8 cellular contexts compared by ENCODE assay signal in the genomic region with DNA sequence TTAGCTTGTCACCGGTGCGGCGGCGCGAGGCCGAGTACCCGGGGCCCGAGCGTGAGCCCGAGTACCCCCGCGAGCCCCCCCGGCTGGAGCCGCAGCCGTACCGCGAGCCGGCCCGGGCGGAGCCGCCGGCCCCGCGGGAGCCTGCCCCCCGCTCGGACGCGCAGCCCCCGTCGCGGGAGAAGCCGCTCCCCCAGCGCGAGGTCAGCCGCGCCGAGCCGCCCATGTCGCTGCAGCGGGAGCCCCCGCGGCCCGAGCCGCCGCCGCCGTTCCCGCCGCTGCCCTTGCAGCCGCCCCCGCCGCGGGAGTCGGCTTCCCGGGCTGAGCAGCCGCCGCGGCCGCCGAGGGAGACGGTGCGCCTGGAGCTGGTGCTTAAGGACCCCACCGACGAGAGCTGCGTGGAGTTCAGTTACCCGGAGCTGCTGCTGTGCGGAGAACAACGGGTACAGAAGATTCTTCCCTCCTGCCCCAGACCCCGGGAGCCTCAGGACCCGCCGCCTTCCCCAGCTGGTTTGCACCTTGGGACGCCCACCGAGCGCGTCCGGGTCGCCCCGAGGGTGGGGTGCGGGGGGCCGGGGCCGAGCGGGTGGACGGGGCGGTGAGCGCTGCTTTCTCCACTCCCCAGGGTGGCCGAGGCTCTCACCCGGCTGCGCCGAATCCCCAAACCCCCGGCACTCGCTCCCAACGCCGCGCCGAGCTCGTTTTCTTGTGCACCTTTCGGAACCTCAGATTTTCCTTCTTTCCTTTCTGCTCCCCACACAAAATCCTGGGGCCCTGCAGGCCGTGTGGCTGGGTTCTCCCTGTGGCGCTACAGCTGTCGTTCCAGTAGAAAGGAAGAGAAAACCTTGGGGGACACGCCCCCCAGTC. TPM values are rescaled to one million over a fixed set of nuclear protein-coding genes. Genes with fewer than 3 reads are reported as not detected.
DNase-seq lines count a peak whose midpoint lies in the region; ATAC-seq and TF ChIP-seq lines count a peak whose summit lies in the region.

No MANE protein-coding gene starts in this region.

- H3K79me1 ChIP-seq in mesendoderm (ENCODE audit: low read length) = no peaks in the 10 kb centered on the region

- peak overlapping the region; percentile 32 for H3K4me2 ChIP-seq in mesendoderm (ENCODE audit: low read length)

- no peak overlapping the region for H2AK5ac ChIP-seq in mesendoderm (ENCODE audit: low read length)

- H3K4me1 Mint-ChIP-seq in activated CD4-positive, alpha-beta T cell treated with anti-CD3 and anti-CD28 coated beads, Interleukin-2, amount 10 ng/mL, durations not matched to agents 7 days and 5 days = peaks cover 23% of the 10 kb centered on the region

- H3K4me3 Mint-ChIP-seq in activated CD4-positive, alpha-beta T cell treated with anti-CD3 and anti-CD28 coated beads, Interleukin-2, amount 10 ng/mL, durations not matched to agents 7 days and 5 days = peak overlapping the region; percentile 100

- no peak overlapping the region for H2BK5ac ChIP-seq in mesendoderm (ENCODE audit: low read length)

- peak overlapping the region; percentile 100 for H3K56ac ChIP-seq in mesendoderm (ENCODE audit: low read length)

- no peaks in the 10 kb centered on the region for H3K9me3 Mint-ChIP-seq in activated CD4-positive, alpha-beta T cell treated with anti-CD3 and anti-CD28 coated beads, Interleukin-2, amount 10 ng/mL, durations not matched to agents 7 days and 5 days

- no peaks in the 10 kb centered on the region for H3K4me1 ChIP-seq in mesendoderm (ENCODE audit: control insufficient read depth, low read depth, low read length)

- H3K36me3 ChIP-seq in KOPT-K1 (ENCODE audit: insufficient read depth, low read length) (no peaks in the 10 kb centered on the region), mesendoderm (ENCODE audit: control insufficient read depth, insufficient read depth, low read length) (no peaks in the 10 kb centered on the region)

- no peak for TF ChIP-seq CTCF in GM10266 (IDR thresholded peaks at IDR 0.05; ENCODE audit: control insufficient read depth, insufficient read depth, low read depth, missing control alignments)

- POLR2A ChIA-PET in activated CD4-positive, alpha-beta T cell treated with anti-CD3 and anti-CD28 coated beads, Interleukin-2, amount 10 ng/mL, durations not matched to agents 7 days and 5 days (lab: Charles Lee) = no interaction called here

- no CpG with 5 or more reads among the region's 101 CpGs for WGBS in mesendoderm (ENCODE audit: extremely low coverage, insufficient coverage, low lambda C conversion rate)

- CTCF ChIA-PET in activated CD4-positive, alpha-beta T cell treated with anti-CD3 and anti-CD28 coated beads, Interleukin-2, amount 10 ng/mL, durations not matched to agents 7 days and 5 days (lab: Charles Lee) = interaction anchor here (0.8 to 1.8 kb wide), 3 partner anchors 10 to 108 kb away, joined by 3 to 4 read pairs (median 3); no protein-coding TSS in a partner anchor

- no peaks in the 10 kb centered on the region for H3K36me3 Mint-ChIP-seq in activated CD4-positive, alpha-beta T cell treated with anti-CD3 and anti-CD28 coated beads, Interleukin-2, amount 10 ng/mL, durations not matched to agents 7 days and 5 days (ENCODE audit: low read depth)

- H3K79me2 ChIP-seq in mesendoderm (ENCODE audit: control insufficient read depth, insufficient read depth, low read length) = peaks cover 19% of the 10 kb centered on the region

- H3K18ac ChIP-seq in mesendoderm (ENCODE audit: low read length) = peak overlapping the region; percentile 55

- H3K4me3 ChIP-seq in mesendoderm (ENCODE audit: low read length) = peak overlapping the region; percentile 99

- H4K5ac ChIP-seq in mesendoderm (ENCODE audit: low read length) = no peak overlapping the region

- H3K9ac ChIP-seq in mesendoderm (ENCODE audit: low read length) = peak overlapping the region; percentile 99

- no peak overlapping the region for H2BK120ac ChIP-seq in mesendoderm (ENCODE audit: low read depth, low read length)

- no peaks in the 10 kb centered on the region for H3K9me3 ChIP-seq in KOPT-K1 (ENCODE audit: insufficient read depth, low read length, poor library complexity, severe bottlenecking)

- ATAC-seq in GM21737 (IDR thresholded peaks at IDR 0.05; ENCODE audit: unreplicated experiment) = peak; percentile 37
- ATAC-seq in stimulated activated naive CD8-positive, alpha-beta T cell treated with anti-CD3 and anti-CD28 coated beads, Interleukin-15, Interleukin-2, amounts not matched to agents 100 U/mL and 50 U/mL, for 24 hours = peak; percentile 20

- peak overlapping the region; percentile 58 for H3K27ac ChIP-seq in KOPT-K1 (ENCODE audit: low read depth, low read length, poor library complexity, severe bottlenecking)
- peak overlapping the region; percentile 13 for H3K27ac ChIP-seq in mesendoderm (ENCODE audit: low read depth, low read length)

- H2BK15ac ChIP-seq in mesendoderm (replicated peaks; ENCODE audit: low read depth) = no peak overlapping the region

- H3K27me3 Mint-ChIP-seq in activated CD4-positive, alpha-beta T cell treated with anti-CD3 and anti-CD28 coated beads, Interleukin-2, amount 10 ng/mL, durations not matched to agents 7 days and 5 days = peaks cover 29% of the 10 kb centered on the region

- no peak overlapping the region for H4K8ac ChIP-seq in mesendoderm (ENCODE audit: low read depth, low read length)

- no peak overlapping the region for H3K4ac ChIP-seq in mesendoderm (ENCODE audit: low read depth, low read length)

- H3K27me3 ChIP-seq in mesendoderm (ENCODE audit: insufficient read depth, low read length, poor library complexity) = no peaks in the 10 kb centered on the region

- DNase-seq in GM10266 (ENCODE audit: extremely low spot score) (peak; percentile 61), ecto neural progenitor cell (ENCODE audit: low spot score) (peak; percentile 60), mesendoderm (peak; percentile 50), AML-193 (lab: John Stamatoyannopoulos, UW) (no peak)
- peak; percentile 30 for DNase-seq in activated CD4-positive, alpha-beta T cell treated with anti-CD3 and anti-CD28 coated beads, Interleukin-2, amount 10 ng/mL, durations not matched to agents 7 days and 5 days
- peak; percentile 31 for DNase-seq in stimulated activated naive CD8-positive, alpha-beta T cell treated with anti-CD3 and anti-CD28 coated beads, Interleukin-15, Interleukin-2, amounts not matched to agents 100 U/mL and 50 U/mL, for 24 hours

- peak overlapping the region; percentile 99 for H3K23ac ChIP-seq in mesendoderm (ENCODE audit: low read length)

- peak overlapping the region; percentile 79 for H3K27ac Mint-ChIP-seq in activated CD4-positive, alpha-beta T cell treated with anti-CD3 and anti-CD28 coated beads, Interleukin-2, amount 10 ng/mL, durations not matched to agents 7 days and 5 days

RNA-seq across cellular contexts. Expression of gene UBN2, which starts 0.7 kb away (rescaled TPM):
- total RNA-seq in activated CD4-positive, alpha-beta T cell treated with anti-CD3 and anti-CD28 coated beads, Interleukin-2, amount 10 ng/mL, durations not matched to agents 7 days and 5 days = 10 to 100 TPM in 1 of 2 experiments, 1 to 10 TPM in 1; 9.5 to 11.8 TPM
- 7.5 TPM for polyA plus RNA-seq in mesendoderm (2013, experiment 1 of 2)
- polyA plus RNA-seq in mesendoderm (2013, experiment 2 of 2) = 6.5 TPM

Comparison
In these comparisons a context has a peak if more than half of its experiments do, and no peak if none do; other contexts are left out.
1. DNase-seq: peak in GM10266 (single experiment), activated CD4-positive, alpha-beta T cell treated with anti-CD3 and anti-CD28 coated beads, Interleukin-2, amount 10 ng/mL, durations not matched to agents 7 days and 5 days (single experiment), ecto neural progenitor cell (single experiment), mesendoderm (single experiment) and stimulated activated naive CD8-positive, alpha-beta T cell treated with anti-CD3 and anti-CD28 coated beads, Interleukin-15, Interleukin-2, amounts not matched to agents 100 U/mL and 50 U/mL, for 24 hours (single experiment); none in AML-193 (0 of 2).